20 cellular contexts compared by ENCODE assay signal in the genomic region with DNA sequence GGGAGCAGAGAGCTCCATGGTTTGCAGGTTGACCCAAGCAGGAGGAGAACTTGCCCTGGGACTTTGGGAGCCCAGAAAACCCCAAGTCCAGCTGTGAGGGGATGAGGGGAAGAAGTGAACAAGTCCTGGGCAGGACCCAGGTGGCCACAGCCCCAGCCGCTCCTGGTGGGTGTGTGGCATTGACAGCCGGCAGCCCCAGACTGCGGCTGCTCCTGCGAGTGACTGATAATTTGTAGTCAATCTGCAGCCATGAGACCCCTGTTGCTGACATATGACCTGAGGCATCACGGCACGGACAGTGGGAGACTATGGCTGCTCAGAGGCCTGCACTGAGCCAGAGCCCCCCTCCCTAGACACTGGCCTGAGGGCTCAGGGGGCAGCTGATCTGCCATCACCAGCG.
DNase-seq lines count a peak whose midpoint lies in the region; ATAC-seq and TF ChIP-seq lines count a peak whose summit lies in the region.
"Had no signal": no experiment of that assay in that cellular context is flagged by ENCODE, and none has a peak within 500 bp of the region (broad histone marks: within the 10 kb centered on the region; RNA-seq: fewer than 3 reads in every experiment).

No MANE protein-coding gene starts in this region.

- H3K9me3 Mint-ChIP-seq in chondrocyte (ENCODE audit: low read depth), result no peaks in the 10 kb centered on the region
- no peaks in the 10 kb centered on the region for H3K9me3 Mint-ChIP-seq in activated naive CD8-positive, alpha-beta T cell treated with anti-CD3 and anti-CD28 coated beads for 36 hours
- H3K9me3 Mint-ChIP-seq: CD4-positive, alpha-beta T cell; CD8-positive, alpha-beta memory T cell had no signal

- peaks cover 7 to 16% of the 10 kb centered on the region in 2 donors for H3K4me1 ChIP-seq in neuronal stem cell (ENCODE audit: control insufficient read depth in 2 of 2, insufficient read depth in 1 of 2, low read depth in 1 of 2, low read length in 2 of 2)

- no peaks in the 10 kb centered on the region for H3K36me3 ChIP-seq in neuronal stem cell (replicated peaks in 1 of 2; ENCODE audit: control insufficient read depth in 2 of 2, insufficient read depth in 2 of 2, low read length in 2 of 2)
- H3K36me3 ChIP-seq: BLaER1 had no signal

- H3K4me1 Mint-ChIP-seq in chondrocyte (ENCODE audit: low read depth), result no peaks in the 10 kb centered on the region
- no peaks in the 10 kb centered on the region for H3K4me1 Mint-ChIP-seq in activated naive CD8-positive, alpha-beta T cell treated with anti-CD3 and anti-CD28 coated beads for 36 hours

- peaks cover 5% of the 10 kb centered on the region for H3K27me3 Mint-ChIP-seq in chondrocyte (ENCODE audit: low read depth)
- H3K27me3 Mint-ChIP-seq in activated naive CD8-positive, alpha-beta T cell treated with anti-CD3 and anti-CD28 coated beads for 36 hours, result peaks cover 11% of the 10 kb centered on the region
- H3K27me3 Mint-ChIP-seq: CD4-positive, alpha-beta T cell; CD8-positive, alpha-beta memory T cell had no signal

- no peaks in the 10 kb centered on the region for H3K9me3 ChIP-seq in neuronal stem cell (replicated peaks in 1 of 2; ENCODE audit: control insufficient read depth in 2 of 2, insufficient read depth in 1 of 2, low read depth in 1 of 2, low read length in 2 of 2)
- H3K9me3 ChIP-seq: BLaER1 had no signal

- no peak overlapping the region for H2BK120ac ChIP-seq in neuronal stem cell (ENCODE audit: low read depth, low read length)

- ATAC-seq in Right ventricle myocardium inferior (no peak), HG03175 (IDR thresholded peaks at IDR 0.05; ENCODE audit: unreplicated experiment) (no peak)

- H3K27ac ChIP-seq in neuronal stem cell (replicated peaks; ENCODE audit: low read length), result no peak overlapping the region
- H3K27ac ChIP-seq: 22Rv1, BLaER1 had no signal

- no peak overlapping the region for H4K8ac ChIP-seq in neuronal stem cell (ENCODE audit: low read depth, low read length)

- no peaks in the 10 kb centered on the region for H3K79me1 ChIP-seq in neuronal stem cell (ENCODE audit: low read depth, low read length)

- no peak overlapping the region for H3K27ac Mint-ChIP-seq in chondrocyte (ENCODE audit: unreplicated experiment)
- H3K27ac Mint-ChIP-seq in activated naive CD8-positive, alpha-beta T cell treated with anti-CD3 and anti-CD28 coated beads for 36 hours, result no peak overlapping the region
- H3K27ac Mint-ChIP-seq: B cell; CD14-positive monocyte; CD4-positive, alpha-beta T cell; CD8-positive, alpha-beta memory T cell had no signal

- no peak overlapping the region for H3K4me2 ChIP-seq in neuronal stem cell (ENCODE audit: insufficient read depth, low read length, poor library complexity, severe bottlenecking)
- H3K4me2 ChIP-seq: BLaER1 had no signal

- H2AFZ ChIP-seq in neuronal stem cell (ENCODE audit: low read length), result no peak overlapping the region

- H2BK12ac ChIP-seq in neuronal stem cell (ENCODE audit: low read length), result peak overlapping the region; percentile 76

- no CpG with 5 or more reads among the region's 7 CpGs for whole genome bisulfite sequencing in neuronal stem cell (ENCODE audit: extremely low coverage in 2 of 2, insufficient read length in 2 of 2, insufficient replicate concordance in 1 of 2), 2 donors

- peak overlapping the region; percentile 44 for H2BK5ac ChIP-seq in neuronal stem cell (ENCODE audit: low read length)

- peak overlapping the region; percentile 17 for H3K4ac ChIP-seq in neuronal stem cell (ENCODE audit: low read length)

- peak overlapping the region; percentile 94 for H2AK5ac ChIP-seq in neuronal stem cell (ENCODE audit: low read depth, low read length)

- H3K36me3 Mint-ChIP-seq in chondrocyte (ENCODE audit: low read depth), result no peaks in the 10 kb centered on the region
- no peaks in the 10 kb centered on the region for H3K36me3 Mint-ChIP-seq in activated naive CD8-positive, alpha-beta T cell treated with anti-CD3 and anti-CD28 coated beads for 36 hours
- H3K36me3 Mint-ChIP-seq: CD14-positive monocyte; CD8-positive, alpha-beta memory T cell had no signal

- no peak for TF ChIP-seq CTCF in chondrocyte (IDR thresholded peaks at IDR 0.05)

- H3K18ac ChIP-seq in neuronal stem cell (ENCODE audit: low read length), result peak overlapping the region; percentile 24

- peak overlapping the region; percentile 50 for H3K23ac ChIP-seq in neuronal stem cell (ENCODE audit: low read depth, low read length, poor library complexity)

- no peak overlapping the region for H3K14ac ChIP-seq in neuronal stem cell (ENCODE audit: low read length)

- H3K9ac ChIP-seq in neuronal stem cell (ENCODE audit: low read depth, low read length, poor library complexity), result peak overlapping the region; percentile 22
- H3K9ac ChIP-seq: BLaER1 had no signal

- H2BK15ac ChIP-seq in neuronal stem cell (ENCODE audit: low read length), result peak overlapping the region; percentile 65

- no peak overlapping the region for H3K4me3 Mint-ChIP-seq in chondrocyte (ENCODE audit: unreplicated experiment)
- H3K4me3 Mint-ChIP-seq in activated naive CD8-positive, alpha-beta T cell treated with anti-CD3 and anti-CD28 coated beads for 36 hours, result no peak overlapping the region
- H3K4me3 Mint-ChIP-seq: B cell; CD14-positive monocyte; CD4-positive, alpha-beta T cell; CD8-positive, alpha-beta memory T cell had no signal

- DNase-seq in Right ventricle myocardium inferior (ENCODE audit: missing footprints) (peak; percentile 39), cardiac septum (ENCODE audit: low spot score) (no peak), chondrocyte (ENCODE audit: low spot score) (peak; percentile 59), neuronal stem cell (ENCODE audit: low spot score) (no peak), NCI-H2029 (lab: John Stamatoyannopoulos, UW) (no peak)
- no peak for DNase-seq in activated CD4-positive, CD25-positive, alpha-beta regulatory T cell treated with anti-CD3 and anti-CD28 coated beads, Interleukin-2, amount 50 U/mL, for 72 hours
- no peak for DNase-seq in activated naive CD8-positive, alpha-beta T cell treated with anti-CD3 and anti-CD28 coated beads for 36 hours
- DNase-seq: CD4-positive, alpha-beta T cell; DMS 273 treated with DMSO at 0.1 percent for 48 hours; DMS79; GF-D8; GOT3; H7; HCEC 1CT had no signal

- H4K91ac ChIP-seq in neuronal stem cell (ENCODE audit: low read depth, low read length, poor library complexity), result peak overlapping the region; percentile 39

- H3K4me3 ChIP-seq in neuronal stem cell (ENCODE audit: low read length in 2 of 2), result no peak overlapping the region
- H3K4me3 ChIP-seq: BLaER1 had no signal

- peaks cover 0 to 66% (median 0%) of the 10 kb centered on the region in 3 experiments for H3K27me3 ChIP-seq in neuronal stem cell (ENCODE audit: control insufficient read depth in 3 of 3, insufficient read depth in 3 of 3, low read depth in 1 of 3, low read length in 3 of 3)
- H3K27me3 ChIP-seq: BLaER1 had no signal

- intact Hi-C loops in Right ventricle myocardium inferior (cut with DNase I) (no loop called here), cardiac septum (cut with DNase I) (no loop called here)

Comparison
In these comparisons a context has a peak if more than half of its experiments do, and no peak if none do; other contexts are left out.
1. DNase-seq: peak in Right ventricle myocardium inferior (single experiment) and chondrocyte (single experiment); none in cardiac septum (single experiment), neuronal stem cell (single experiment), activated CD4-positive, CD25-positive, alpha-beta regulatory T cell treated with anti-CD3 and anti-CD28 coated beads, Interleukin-2, amount 50 U/mL, for 72 hours (single experiment), NCI-H2029 (single experiment) and activated naive CD8-positive, alpha-beta T cell treated with anti-CD3 and anti-CD28 coated beads for 36 hours (single experiment).